Comparison of ENCODE assay signal across 8 cellular contexts in the genomic region with DNA sequence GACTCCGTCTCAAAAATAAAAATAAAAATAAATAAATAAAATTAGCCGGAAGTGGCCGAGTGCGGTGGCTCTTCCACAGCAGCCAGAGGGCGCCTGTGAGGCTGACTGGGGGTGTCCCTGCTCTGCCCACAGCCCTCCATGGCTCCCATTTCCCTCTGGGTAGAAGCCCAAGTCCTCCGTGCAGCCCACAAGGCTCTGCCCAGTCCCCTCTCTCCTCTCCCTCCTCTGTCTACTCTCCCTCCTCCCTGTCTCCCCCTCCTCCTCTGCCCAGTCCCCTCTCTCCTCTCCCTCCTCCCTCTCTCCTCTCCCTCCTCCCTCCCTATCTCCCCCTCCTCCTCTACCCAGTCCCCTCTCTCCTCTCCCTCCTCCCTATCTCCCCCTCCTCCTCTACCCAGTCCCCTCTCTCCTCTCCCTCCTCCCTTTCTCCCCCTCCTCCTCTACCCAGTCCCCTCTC. TPM values are rescaled to one million over a fixed set of nuclear protein-coding genes. Genes with fewer than 3 reads are reported as not detected.
DNase-seq lines count a peak whose midpoint lies in the region; ATAC-seq and TF ChIP-seq lines count a peak whose summit lies in the region.

No MANE protein-coding gene starts in this region.

- TF ChIP-seq CTCF in AG04449 (IDR thresholded peaks at IDR 0.05; ENCODE audit: insufficient read depth, low read length, missing control alignments): peak; percentile 52
- TF ChIP-seq CTCF in GM20000 (IDR thresholded peaks at IDR 0.05; ENCODE audit: extremely low read depth, missing control alignments): no peak
- peak; percentile 56 for TF ChIP-seq CTCF in osteoblast (IDR thresholded peaks at IDR 0.05; ENCODE audit: extremely low read depth, low read depth, low read length)

- no peaks in the 10 kb centered on the region for H3K79me2 ChIP-seq in osteoblast (ENCODE audit: insufficient read depth, low read length)

- no peaks in the 10 kb centered on the region for H4K20me1 ChIP-seq in osteoblast (ENCODE audit: insufficient read depth, low read length)

- no peak for DNase-seq in AG04449 (ENCODE audit: low read depth, low spot score)
- peak; percentile 75 for DNase-seq in GM20000 (ENCODE audit: low spot score)
- DNase-seq in dermis blood vessel endothelial cell: peak; percentile 81
- DNase-seq in osteoblast (ENCODE audit: insufficient read length, low spot score, missing footprints): peak; percentile 90
- no peak for DNase-seq in activated CD8-positive, alpha-beta memory T cell treated with anti-CD3 and anti-CD28 coated beads for 24 hours

- H3K4me3 ChIP-seq in AG04449 (ENCODE audit: low read depth, low read length) (no peak overlapping the region), osteoblast (ENCODE audit: insufficient read depth, low read length) (no peak overlapping the region)

- ATAC-seq in SK-N-SH treated with all-trans-retinoic acid at 6 μM for 48 hours: peak; percentile 66
- ATAC-seq in HG02973 (IDR thresholded peaks at IDR 0.05; ENCODE audit: unreplicated experiment): no peak
- no peak for ATAC-seq in GM19452 (IDR thresholded peaks at IDR 0.05; ENCODE audit: unreplicated experiment)

- H3K9me3 ChIP-seq in osteoblast (ENCODE audit: low read depth, low read length): no peaks in the 10 kb centered on the region

- H3K4me2 ChIP-seq in osteoblast (ENCODE audit: insufficient read depth, low read length): no peak overlapping the region

- POLR2A ChIA-PET in AG04449 (lab: Yijun Ruan, JAX): no interaction called here

- no peak overlapping the region for H3K27ac ChIP-seq in osteoblast (ENCODE audit: low read depth, low read length)

- H3K27me3 ChIP-seq in osteoblast (ENCODE audit: insufficient read depth, low read length): no peaks in the 10 kb centered on the region

- no peaks in the 10 kb centered on the region for H3K36me3 ChIP-seq in osteoblast (ENCODE audit: insufficient read depth, low read length)

- H2AFZ ChIP-seq in osteoblast (ENCODE audit: low read length): no peak overlapping the region

- CTCF ChIA-PET in AG04449 (lab: Yijun Ruan, JAX): interaction anchor here (0.8 to 3.0 kb wide), 9 partner anchors 9 to 152 kb away, joined by 3 to 19 read pairs (median 8); no protein-coding TSS in a partner anchor

- H3K4me1 ChIP-seq in osteoblast (ENCODE audit: insufficient read depth, low read length): peaks cover 4% of the 10 kb centered on the region

TF ChIP-seq in SK-N-SH treated with all-trans-retinoic acid at 6 μM for 48 hours, 23 proteins besides CTCF, POLR2A, EP300 and RAD21:
- no peak for TF ChIP-seq TCF4 (CRISPR knock-in tag; IDR thresholded peaks at IDR 0.05; ENCODE audit: borderline replicate concordance)
- no peak for TF ChIP-seq ESRRG (CRISPR knock-in tag; IDR thresholded peaks at IDR 0.05)
- TF ChIP-seq OSR1 (CRISPR knock-in tag; IDR thresholded peaks at IDR 0.05): no peak
- no peak for TF ChIP-seq CSDC2 (CRISPR knock-in tag; IDR thresholded peaks at IDR 0.05)
- no peak for TF ChIP-seq ISL1 (CRISPR knock-in tag; IDR thresholded peaks at IDR 0.05)
- TF ChIP-seq CREB5 (CRISPR knock-in tag; IDR thresholded peaks at IDR 0.05; ENCODE audit: low read depth): no peak
- TF ChIP-seq ZNF8 (CRISPR knock-in tag; IDR thresholded peaks at IDR 0.05): no peak
- no peak for TF ChIP-seq PPARA (CRISPR knock-in tag; IDR thresholded peaks at IDR 0.05; ENCODE audit: borderline replicate concordance)
- TF ChIP-seq, protein P1, sequence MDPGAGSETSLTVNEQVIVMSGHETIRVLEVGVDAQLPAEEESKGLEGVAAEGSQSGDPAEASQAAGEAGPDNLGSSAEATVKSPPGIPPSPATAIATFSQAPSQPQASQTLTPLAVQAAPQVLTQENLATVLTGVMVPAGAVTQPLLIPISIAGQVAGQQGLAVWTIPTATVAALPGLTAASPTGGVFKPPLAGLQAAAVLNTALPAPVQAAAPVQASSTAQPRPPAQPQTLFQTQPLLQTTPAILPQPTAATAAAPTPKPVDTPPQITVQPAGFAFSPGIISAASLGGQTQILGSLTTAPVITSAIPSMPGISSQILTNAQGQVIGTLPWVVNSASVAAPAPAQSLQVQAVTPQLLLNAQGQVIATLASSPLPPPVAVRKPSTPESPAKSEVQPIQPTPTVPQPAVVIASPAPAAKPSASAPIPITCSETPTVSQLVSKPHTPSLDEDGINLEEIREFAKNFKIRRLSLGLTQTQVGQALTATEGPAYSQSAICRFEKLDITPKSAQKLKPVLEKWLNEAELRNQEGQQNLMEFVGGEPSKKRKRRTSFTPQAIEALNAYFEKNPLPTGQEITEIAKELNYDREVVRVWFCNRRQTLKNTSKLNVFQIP (CRISPR knock-in tag; IDR thresholded peaks at IDR 0.05; ENCODE audit: borderline replicate concordance, low read depth): no peak
- TF ChIP-seq TSHZ2 (CRISPR knock-in tag; IDR thresholded peaks at IDR 0.05): no peak

RNA-seq across cellular contexts. Expression of gene MISP, which starts 20.4 kb away (rescaled TPM):
- total RNA-seq in dermis blood vessel endothelial cell (0.05 TPM in 1 of 2 replicates, not detected in the other), osteoblast (0.36 and 0.59 TPM in 2 replicates)

RNA-seq across cellular contexts. Expression of gene PTBP1, which starts 25.9 kb away (rescaled TPM):
- total RNA-seq in dermis blood vessel endothelial cell: 123 and 212 TPM in 2 replicates
- total RNA-seq in osteoblast: 106 and 124 TPM in 2 replicates

RNA-seq across cellular contexts. Expression of gene PLPPR3, which starts 50.4 kb away (rescaled TPM):
- total RNA-seq in dermis blood vessel endothelial cell (under 0.01 TPM in 1 of 2 replicates, not detected in the other), osteoblast (0.36 TPM in 1 of 2 replicates, not detected in the other)

RNA-seq across cellular contexts. Expression of gene AZU1, which starts 56.3 kb away (rescaled TPM):
- not detected in 2 replicates for total RNA-seq in dermis blood vessel endothelial cell
- total RNA-seq in osteoblast: not detected in 2 replicates

Comparison
In these comparisons a context has a peak if more than half of its experiments do, and no peak if none do; other contexts are left out.
1. DNase-seq: peak in GM20000 (single experiment), dermis blood vessel endothelial cell (single experiment) and osteoblast (single experiment); none in AG04449 (single experiment) and activated CD8-positive, alpha-beta memory T cell treated with anti-CD3 and anti-CD28 coated beads for 24 hours (single experiment).